Comparison of ENCODE assay signal across 12 cellular contexts in the genomic region with DNA sequence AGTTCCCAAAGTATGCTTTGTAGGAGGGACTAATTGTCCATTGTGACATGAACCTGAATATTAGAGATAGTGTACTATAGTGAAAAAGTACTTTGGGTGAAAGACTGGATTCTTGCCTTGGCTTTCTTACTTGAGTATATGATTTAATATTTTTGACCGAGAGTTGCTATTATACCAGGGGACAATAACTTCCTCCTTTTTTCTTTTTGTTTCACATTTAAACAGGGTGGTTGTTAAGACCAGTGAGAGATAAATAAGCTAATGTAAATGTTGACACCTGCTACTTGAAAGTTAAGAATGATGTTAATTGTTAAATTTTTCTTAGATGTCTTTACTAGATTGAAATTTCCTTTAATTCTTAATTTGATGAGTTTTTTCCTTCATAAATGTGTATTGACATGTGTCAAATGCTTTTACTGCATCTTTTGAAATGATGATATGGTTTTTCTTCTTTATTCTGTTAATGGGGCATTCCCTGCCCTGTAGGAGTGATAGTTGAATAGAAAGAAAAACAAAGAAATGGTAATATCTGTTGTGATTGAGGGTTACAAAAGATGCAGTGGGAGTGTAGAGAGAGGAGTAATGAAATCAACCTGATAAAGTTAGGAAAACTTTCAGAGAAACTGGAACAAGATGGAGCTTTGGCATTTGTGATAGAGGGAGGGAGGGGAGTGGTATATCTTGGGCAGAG. TPM values are rescaled to one million over a fixed set of nuclear protein-coding genes. Genes with fewer than 3 reads are reported as not detected.
DNase-seq lines count a peak whose midpoint lies in the region; ATAC-seq and TF ChIP-seq lines count a peak whose summit lies in the region.
"Had no signal": no experiment of that assay in that cellular context is flagged by ENCODE, and none has a peak within 500 bp of the region (broad histone marks: within the 10 kb centered on the region; RNA-seq: fewer than 3 reads in every experiment).

No MANE protein-coding gene starts in this region.

- no peaks in the 10 kb centered on the region for H3K27me3 ChIP-seq in GM23338 (ENCODE audit: insufficient read depth)
- H3K27me3 ChIP-seq in CD4-positive, alpha-beta T cell (ENCODE audit: control insufficient read depth, insufficient read depth, low read length), result no peaks in the 10 kb centered on the region
- H3K27me3 ChIP-seq: esophagus squamous epithelium had no signal

- H3K27ac Mint-ChIP-seq in GM23338 (no peak overlapping the region), mesothelial cell of epicardium (peak overlapping the region; percentile 62)
- H3K27ac Mint-ChIP-seq in CD4-positive, alpha-beta T cell, result no peak overlapping the region

- in situ Hi-C loops in GM13976 (cut with MboI; ENCODE audit: low sequenced_read_pairs, unreplicated experiment), result no loop called here

- H3K4me1 Mint-ChIP-seq in GM23338 (peaks cover 32% of the 10 kb centered on the region), mesothelial cell of epicardium (peaks cover 27% of the 10 kb centered on the region)
- peaks cover 81% of the 10 kb centered on the region for H3K4me1 Mint-ChIP-seq in CD4-positive, alpha-beta T cell (ENCODE audit: low read depth)

- no peak overlapping the region for H3K27ac ChIP-seq in GM23338 (ENCODE audit: low read depth)
- peak overlapping the region; percentile 34; the same call in 1 of the 2 replicates for H3K27ac ChIP-seq in SK-N-MC
- H3K27ac ChIP-seq in CD4-positive, alpha-beta T cell (ENCODE audit: low read depth, low read length), result no peak overlapping the region
- H3K27ac ChIP-seq: esophagus squamous epithelium, thoracic aorta had no signal

- H3K27me3 Mint-ChIP-seq in GM23338 (ENCODE audit: insufficient read depth, low read depth, poor library complexity) (no peaks in the 10 kb centered on the region), mesothelial cell of epicardium (ENCODE audit: low read depth) (no peaks in the 10 kb centered on the region)
- H3K27me3 Mint-ChIP-seq in CD4-positive, alpha-beta T cell, result no peaks in the 10 kb centered on the region

- no peaks in the 10 kb centered on the region for H3K9me2 ChIP-seq in GM23338 (ENCODE audit: insufficient read depth)

- no peaks in the 10 kb centered on the region for H3F3A ChIP-seq in GM23338 (replicated peaks; ENCODE audit: low read depth)

- no peaks in the 10 kb centered on the region for H3K36me3 Mint-ChIP-seq in GM23338 (ENCODE audit: low read depth)
- peaks cover 19% of the 10 kb centered on the region for H3K36me3 Mint-ChIP-seq in mesothelial cell of epicardium
- peaks cover 42% of the 10 kb centered on the region for H3K36me3 Mint-ChIP-seq in CD4-positive, alpha-beta T cell (ENCODE audit: low read depth)

- no peak overlapping the region for H3K9ac ChIP-seq in SK-N-MC (ENCODE audit: insufficient read length)

- H3K79me2 ChIP-seq in GM23338 (replicated peaks; ENCODE audit: insufficient read depth), result peaks cover 96% of the 10 kb centered on the region

- no peaks in the 10 kb centered on the region; the same call in 1 of the 2 replicates for H3K9me3 ChIP-seq in SK-N-MC (ENCODE audit: low read depth, low read length)
- H3K9me3 ChIP-seq in CD4-positive, alpha-beta T cell (ENCODE audit: control insufficient read depth, low read length), result peaks cover 13% of the 10 kb centered on the region
- H3K9me3 ChIP-seq: thoracic aorta had no signal

- H3K4me3 Mint-ChIP-seq in GM23338 (no peak overlapping the region), mesothelial cell of epicardium (no peak overlapping the region)
- no peak overlapping the region for H3K4me3 Mint-ChIP-seq in CD4-positive, alpha-beta T cell

- intact Hi-C loops in CD4-positive, alpha-beta T cell (cut with DNase I, micrococcal nuclease), result no loop called here

- H3K36me3 ChIP-seq in GM23338 (ENCODE audit: insufficient read depth), result no peaks in the 10 kb centered on the region
- H3K36me3 ChIP-seq in SK-N-MC (ENCODE audit: insufficient read depth, low read length), result peaks cover 18% of the 10 kb centered on the region
- H3K36me3 ChIP-seq: thoracic aorta had no signal

- H3K9me3 Mint-ChIP-seq in GM23338 (no peaks in the 10 kb centered on the region; the same call in 2 of the 3 replicates), mesothelial cell of epicardium (peaks cover 17% of the 10 kb centered on the region)
- peaks cover 9% of the 10 kb centered on the region for H3K9me3 Mint-ChIP-seq in CD4-positive, alpha-beta T cell

- no peak overlapping the region for H2AFZ ChIP-seq in GM23338

- POLR2A ChIA-PET in CD4-positive, alpha-beta T cell (lab: Charles Lee), result no interaction called here

- H3K4me1 ChIP-seq in GM23338 (ENCODE audit: insufficient read depth), result peaks cover 44% of the 10 kb centered on the region

- CTCF ChIA-PET in CD4-positive, alpha-beta T cell (lab: Charles Lee), result no interaction called here

- DNase-seq in GM13976 (ENCODE audit: low spot score) (peak; percentile 32), GM23338 (ENCODE audit: low spot score) (no peak), SK-N-MC (ENCODE audit: low read depth, low spot score) (no peak), mesothelial cell of epicardium (ENCODE audit: low spot score in 2 of 2, unreplicated experiment in 2 of 2) (no peak), NAMALWA (ENCODE audit: low spot score) (no peak), activated gamma-delta T cell treated with Interleukin-2 at 50 U/mL for 16 hours (no peak)
- DNase-seq in CD4-positive, alpha-beta T cell, result no peak
- DNase-seq: esophagus squamous epithelium; NCI-H146; stimulated activated CD4-positive, alpha-beta T cell treated with anti-CD3 and anti-CD28 coated beads, Interleukin-4, amount 100 ng/mL, for 1 hour had no signal

- TF ChIP-seq CTCF in GM13976 (IDR thresholded peaks at IDR 0.05; ENCODE audit: borderline replicate concordance, control extremely low read depth, extremely low read depth, insufficient read depth, missing control alignments) (no peak), GM23338 (conservative IDR thresholded peaks at IDR 0.05; ENCODE audit: low read depth in 2 of 2) (no peak), mesothelial cell of epicardium (IDR thresholded peaks at IDR 0.05; ENCODE audit: unreplicated experiment) (no peak)
- no peak for TF ChIP-seq CTCF in CD4-positive, alpha-beta T cell (IDR thresholded peaks at IDR 0.05)

- H4K20me1 ChIP-seq in GM23338 (replicated peaks; ENCODE audit: insufficient read depth), result peaks cover 52% of the 10 kb centered on the region

- ATAC-seq in GM23338 (peak; percentile 59), HG03439 (IDR thresholded peaks at IDR 0.05; ENCODE audit: unreplicated experiment) (no peak)
- ATAC-seq in CD4-positive, alpha-beta T cell (ENCODE audit: poor library complexity), result no peak

- H3K4me3 ChIP-seq in GM23338 (no peak overlapping the region), SK-N-MC (no peak overlapping the region)
- H3K4me3 ChIP-seq: esophagus squamous epithelium, thoracic aorta had no signal

- peak overlapping the region; percentile 39 for H3K4me2 ChIP-seq in GM23338

TF ChIP-seq in GM23338, 12 proteins besides CTCF, POLR2A, EP300 and RAD21 (continues in another document):
- TF ChIP-seq NANOG (IDR thresholded peaks at IDR 0.05; ENCODE audit: borderline replicate concordance) (no peak), EZH2 (IDR thresholded peaks at IDR 0.05; ENCODE audit: low read depth, unreplicated experiment) (no peak), STAT1 (IDR thresholded peaks at IDR 0.05; ENCODE audit: unreplicated experiment) (no peak), EZH2phosphoT487 (IDR thresholded peaks at IDR 0.05; ENCODE audit: unreplicated experiment) (no peak), ZNF114 (CRISPR knock-in tag; IDR thresholded peaks at IDR 0.05) (no peak), CREB1 (CRISPR knock-in tag; IDR thresholded peaks at IDR 0.05; ENCODE audit: low read depth) (no peak), POLR2AphosphoS5 (IDR thresholded peaks at IDR 0.05; ENCODE audit: low read depth) (no peak), ZNF331 (CRISPR knock-in tag; IDR thresholded peaks at IDR 0.05; ENCODE audit: low read depth) (no peak), JUNB (IDR thresholded peaks at IDR 0.05; ENCODE audit: unreplicated experiment) (no peak)
- TF ChIP-seq, protein P1, sequence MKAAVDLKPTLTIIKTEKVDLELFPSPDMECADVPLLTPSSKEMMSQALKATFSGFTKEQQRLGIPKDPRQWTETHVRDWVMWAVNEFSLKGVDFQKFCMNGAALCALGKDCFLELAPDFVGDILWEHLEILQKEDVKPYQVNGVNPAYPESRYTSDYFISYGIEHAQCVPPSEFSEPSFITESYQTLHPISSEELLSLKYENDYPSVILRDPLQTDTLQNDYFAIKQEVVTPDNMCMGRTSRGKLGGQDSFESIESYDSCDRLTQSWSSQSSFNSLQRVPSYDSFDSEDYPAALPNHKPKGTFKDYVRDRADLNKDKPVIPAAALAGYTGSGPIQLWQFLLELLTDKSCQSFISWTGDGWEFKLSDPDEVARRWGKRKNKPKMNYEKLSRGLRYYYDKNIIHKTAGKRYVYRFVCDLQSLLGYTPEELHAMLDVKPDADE (IDR thresholded peaks at IDR 0.05), result no peak
- TF ChIP-seq, protein P2, sequence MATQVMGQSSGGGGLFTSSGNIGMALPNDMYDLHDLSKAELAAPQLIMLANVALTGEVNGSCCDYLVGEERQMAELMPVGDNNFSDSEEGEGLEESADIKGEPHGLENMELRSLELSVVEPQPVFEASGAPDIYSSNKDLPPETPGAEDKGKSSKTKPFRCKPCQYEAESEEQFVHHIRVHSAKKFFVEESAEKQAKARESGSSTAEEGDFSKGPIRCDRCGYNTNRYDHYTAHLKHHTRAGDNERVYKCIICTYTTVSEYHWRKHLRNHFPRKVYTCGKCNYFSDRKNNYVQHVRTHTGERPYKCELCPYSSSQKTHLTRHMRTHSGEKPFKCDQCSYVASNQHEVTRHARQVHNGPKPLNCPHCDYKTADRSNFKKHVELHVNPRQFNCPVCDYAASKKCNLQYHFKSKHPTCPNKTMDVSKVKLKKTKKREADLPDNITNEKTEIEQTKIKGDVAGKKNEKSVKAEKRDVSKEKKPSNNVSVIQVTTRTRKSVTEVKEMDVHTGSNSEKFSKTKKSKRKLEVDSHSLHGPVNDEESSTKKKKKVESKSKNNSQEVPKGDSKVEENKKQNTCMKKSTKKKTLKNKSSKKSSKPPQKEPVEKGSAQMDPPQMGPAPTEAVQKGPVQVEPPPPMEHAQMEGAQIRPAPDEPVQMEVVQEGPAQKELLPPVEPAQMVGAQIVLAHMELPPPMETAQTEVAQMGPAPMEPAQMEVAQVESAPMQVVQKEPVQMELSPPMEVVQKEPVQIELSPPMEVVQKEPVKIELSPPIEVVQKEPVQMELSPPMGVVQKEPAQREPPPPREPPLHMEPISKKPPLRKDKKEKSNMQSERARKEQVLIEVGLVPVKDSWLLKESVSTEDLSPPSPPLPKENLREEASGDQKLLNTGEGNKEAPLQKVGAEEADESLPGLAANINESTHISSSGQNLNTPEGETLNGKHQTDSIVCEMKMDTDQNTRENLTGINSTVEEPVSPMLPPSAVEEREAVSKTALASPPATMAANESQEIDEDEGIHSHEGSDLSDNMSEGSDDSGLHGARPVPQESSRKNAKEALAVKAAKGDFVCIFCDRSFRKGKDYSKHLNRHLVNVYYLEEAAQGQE (IDR thresholded peaks at IDR 0.05; ENCODE audit: unreplicated experiment), result no peak

RNA-seq across cellular contexts. Expression of a gene that starts 48.4 kb away (rescaled TPM):
- 28.2 and 31.8 TPM in 2 replicates for total RNA-seq in GM23338 (2014; rRNA removed; shearing (Covaris generic))
- 14.2 and 16.9 TPM in 2 replicates for polyA plus RNA-seq in GM23338 (2016; fragmentation: Nextera tagmentation; extraction: Ambion mirVana)
- 78.9 to 83.5 TPM (median 81.2 TPM) in 3 replicates for total RNA-seq in mesothelial cell of epicardium
- 10 to 100 TPM; 34.4 to 37.0 TPM for total RNA-seq in CD4-positive, alpha-beta T cell
